ENCODE assay signal across 22 cellular contexts in genomic region chr3:13475871-13476590, GRCh38. TPM values are rescaled to one million over a fixed set of nuclear protein-coding genes. Genes with fewer than 3 reads are reported as not detected.
DNase-seq lines count a peak whose midpoint lies in the region; TF ChIP-seq lines count a peak whose summit lies in the region.
"Had no signal": no experiment of that assay in that cellular context is flagged by ENCODE, and none has a peak within 500 bp of the region (broad histone marks: within the 10 kb centered on the region; RNA-seq: fewer than 3 reads in every experiment).

No MANE protein-coding gene starts in this region.

- H4K20me1 ChIP-seq in MM.1S (ENCODE audit: insufficient read depth, low read length) = no peaks in the 10 kb centered on the region

- no peaks in the 10 kb centered on the region for H3K79me2 ChIP-seq in MM.1S (ENCODE audit: low read length)

- CTCF ChIA-PET in MCF 10A (lab: Yijun Ruan, JAX) = interaction anchor here (0.6 to 1.2 kb wide), 3 partner anchors 13 to 384 kb away, joined by 3 to 7 read pairs (median 3); no protein-coding TSS in a partner anchor

- H3K4me3 ChIP-seq in breast epithelium = no peak overlapping the region
- H3K4me3 ChIP-seq in H7 (ENCODE audit: insufficient read depth, low read depth, low read length) = no peak overlapping the region
- H3K4me3 ChIP-seq in MM.1S (ENCODE audit: low read length) = no peak overlapping the region
- H3K4me3 ChIP-seq: SJCRH30, smooth muscle cell had no signal

- no peak overlapping the region for H3K4me2 ChIP-seq in MM.1S (ENCODE audit: low read depth, low read length)
- H3K4me2 ChIP-seq: smooth muscle cell had no signal

- no peaks in the 10 kb centered on the region for H3K27me3 Mint-ChIP-seq in MCF 10A (ENCODE audit: insufficient read depth, unreplicated experiment)
- H3K27me3 Mint-ChIP-seq: activated naive CD8-positive, alpha-beta T cell treated with anti-CD3 and anti-CD28 coated beads for 36 hours had no signal

- no peak overlapping the region for H3K9ac ChIP-seq in MM.1S (ENCODE audit: low read length)

- H3K36me3 Mint-ChIP-seq in MCF 10A (ENCODE audit: insufficient read depth, unreplicated experiment) = no peaks in the 10 kb centered on the region
- H3K36me3 Mint-ChIP-seq: activated naive CD8-positive, alpha-beta T cell treated with anti-CD3 and anti-CD28 coated beads for 36 hours; CD8-positive, alpha-beta T cell; natural killer cell had no signal

- no peaks in the 10 kb centered on the region for H3K4me1 Mint-ChIP-seq in MCF 10A (ENCODE audit: insufficient read depth, unreplicated experiment)

- H3F3A ChIP-seq in MM.1S (ENCODE audit: insufficient read depth, low read length) = no peaks in the 10 kb centered on the region

- no peaks in the 10 kb centered on the region for H3K27me3 ChIP-seq in breast epithelium
- H3K27me3 ChIP-seq in H7 (ENCODE audit: control insufficient read depth, insufficient read depth, low read length) = peaks cover 8% of the 10 kb centered on the region
- peaks cover 5% of the 10 kb centered on the region; the same call in 1 of the 2 replicates for H3K27me3 ChIP-seq in MM.1S (replicated peaks; ENCODE audit: insufficient read depth, low read length)
- H3K27me3 ChIP-seq: SJCRH30 had no signal

- no peak overlapping the region for H3K27ac Mint-ChIP-seq in MCF 10A (ENCODE audit: low read depth, unreplicated experiment)
- H3K27ac Mint-ChIP-seq: activated CD4-positive, alpha-beta memory T cell treated with anti-CD3 and anti-CD28 coated beads, Interleukin-2, amount 10 ng/mL, durations not matched to agents 7 days and 5 days; activated naive CD8-positive, alpha-beta T cell treated with anti-CD3 and anti-CD28 coated beads for 36 hours; CD8-positive, alpha-beta T cell; natural killer cell had no signal

- no peak overlapping the region for H3K4me3 Mint-ChIP-seq in MCF 10A (ENCODE audit: unreplicated experiment)
- H3K4me3 Mint-ChIP-seq: activated CD4-positive, alpha-beta memory T cell treated with anti-CD3 and anti-CD28 coated beads, Interleukin-2, amount 10 ng/mL, durations not matched to agents 7 days and 5 days; activated naive CD8-positive, alpha-beta T cell treated with anti-CD3 and anti-CD28 coated beads for 36 hours; CD8-positive, alpha-beta T cell; natural killer cell had no signal

- H3K27ac ChIP-seq in breast epithelium = peak overlapping the region; percentile 19 to 74
- H3K27ac ChIP-seq in MM.1S (ENCODE audit: low read length) = no peak overlapping the region
- H3K27ac ChIP-seq: SJCRH30 had no signal

- no peak overlapping the region for H2AFZ ChIP-seq in MM.1S (ENCODE audit: low read length)

- TF ChIP-seq CTCF in breast epithelium (IDR thresholded peaks at IDR 0.05) (no peak), MCF 10A (IDR thresholded peaks at IDR 0.05; ENCODE audit: unreplicated experiment) (no peak), MM.1S (IDR thresholded peaks at IDR 0.05; ENCODE audit: low read length) (no peak)

- no TSS peak for BruUV-seq in MCF 10A (replicated peaks; lab: Mats Ljungman, UMichigan)

- intact Hi-C loops in breast epithelium (cut with DNase I; ENCODE audit: low total_unique reads) (no loop called here), MCF 10A (cut with micrococcal nuclease) (no loop called here)

- POLR2A ChIA-PET in MCF 10A (lab: Yijun Ruan, JAX) = interaction anchor here (4.9 kb wide), 1 partner anchor 24 kb away, joined by 34 read pairs; no protein-coding TSS in a partner anchor

- no peak for DNase-seq in breast epithelium (ENCODE audit: low spot score in 2 of 2)
- DNase-seq in MCF 10A (ENCODE audit: unreplicated experiment) = no peak
- DNase-seq in NCI-H510A (lab: John Stamatoyannopoulos, UW) = peak; percentile 35
- DNase-seq in islet precursor cell = peak; percentile 77
- no peak for DNase-seq in NCI-H1092 treated with DMSO at 0.1 percent for 48 hours (lab: John Stamatoyannopoulos, UW)
- DNase-seq in H7 = no peak
- no peak for DNase-seq in retina
- DNase-seq in MM.1S = no peak
- DNase-seq: activated CD4-positive, alpha-beta memory T cell treated with anti-CD3 and anti-CD28 coated beads, Interleukin-2, amount 10 ng/mL, durations not matched to agents 7 days and 5 days; activated naive CD8-positive, alpha-beta T cell treated with anti-CD3 and anti-CD28 coated beads for 36 hours; CD8-positive, alpha-beta T cell; cortex of kidney; hypothalamus; kidney glomerular epithelial cell; mesenchymal stem cell; natural killer cell; NCI-H1694; NCI-H446; T-helper 2 cell had no signal

- H3K9me2 ChIP-seq in MM.1S (replicated peaks; ENCODE audit: insufficient read depth, low read length) = no peaks in the 10 kb centered on the region

- H3K9me3 ChIP-seq in breast epithelium (no peaks in the 10 kb centered on the region), MM.1S (replicated peaks; ENCODE audit: insufficient read depth, low read length) (no peaks in the 10 kb centered on the region)
- H3K9me3 ChIP-seq: SJCRH30 had no signal

- no peak for TF ChIP-seq POLR2A in breast epithelium (IDR thresholded peaks at IDR 0.05)

- H3K36me3 ChIP-seq in breast epithelium (no peaks in the 10 kb centered on the region), H7 (replicated peaks; ENCODE audit: control insufficient read depth, insufficient read depth, low read length) (no peaks in the 10 kb centered on the region), MM.1S (replicated peaks; ENCODE audit: insufficient read depth, low read length) (no peaks in the 10 kb centered on the region)
- H3K36me3 ChIP-seq: SJCRH30 had no signal

- H3K9me3 Mint-ChIP-seq in MCF 10A (ENCODE audit: unreplicated experiment) = no peaks in the 10 kb centered on the region
- H3K9me3 Mint-ChIP-seq: activated CD4-positive, alpha-beta memory T cell treated with anti-CD3 and anti-CD28 coated beads, Interleukin-2, amount 10 ng/mL, durations not matched to agents 7 days and 5 days; activated naive CD8-positive, alpha-beta T cell treated with anti-CD3 and anti-CD28 coated beads for 36 hours; CD8-positive, alpha-beta T cell; natural killer cell had no signal

- H3K4me1 ChIP-seq in breast epithelium (peaks cover 0 to 3% of the 10 kb centered on the region in 2 donors), MM.1S (ENCODE audit: low read length) (no peaks in the 10 kb centered on the region)

RNA-seq across cellular contexts. Expression of gene HDAC11, which starts 4.1 kb away (rescaled TPM):
- total RNA-seq in breast epithelium (10 to 100 TPM; 14.2 to 21.7 (median 14.4) TPM), MCF 10A (2022) (8.7 and 9.3 TPM in 2 replicates)
- 11.7 and 14.7 TPM in 2 replicates for total RNA-seq in H7 (2014; rRNA removed; shearing (Covaris generic))

RNA-seq across cellular contexts. Expression of gene NUP210, which starts 55.9 kb away (rescaled TPM):
- total RNA-seq in breast epithelium = 10 to 100 TPM in 2 of 3 donors, 1 to 10 TPM in 1; 2.2 to 15.2 (median 14.7) TPM
- total RNA-seq in MCF 10A (2022) = 6.9 and 8.4 TPM in 2 replicates
- total RNA-seq in H7 (2014; rRNA removed; shearing (Covaris generic)) = 40.1 and 50.3 TPM in 2 replicates
- total RNA-seq: LHCN-M2 had no signal

Comparison
In these comparisons a context has a peak if more than half of its experiments do, and no peak if none do; other contexts are left out.
1. DNase-seq: peak in NCI-H510A (single experiment) and islet precursor cell (single experiment); none in breast epithelium (0 of 2), MCF 10A (single experiment), NCI-H1092 treated with DMSO at 0.1 percent for 48 hours (single experiment), H7 (single experiment), retina (single experiment) and MM.1S (single experiment).